In genomic region chr19:3982701-3983541, GRCh38 we compare ENCODE assay signal across 9 cellular contexts. TPM values are rescaled to one million over a fixed set of nuclear protein-coding genes. Genes with fewer than 3 reads are reported as not detected.
DNase-seq lines count a peak whose midpoint lies in the region; ATAC-seq and TF ChIP-seq lines count a peak whose summit lies in the region.
"Had no signal": no experiment of that assay in that cellular context is flagged by ENCODE, and none has a peak within 500 bp of the region (broad histone marks: within the 10 kb centered on the region; RNA-seq: fewer than 3 reads in every experiment).

No MANE protein-coding gene starts in this region.

- in situ Hi-C loops in GM13977 (cut with MboI; ENCODE audit: low pct_unique_long_range_greater_than_20kb, low sequenced_read_pairs, unreplicated experiment): no loop called here

- intact Hi-C loops in CD14-positive monocyte (cut with micrococcal nuclease): no loop called here
- intact Hi-C loops in MCF 10A (cut with micrococcal nuclease): no loop called here

- DNase-seq in CD14-positive monocyte (ENCODE audit: low spot score) (no peak), LoVo (ENCODE audit: low spot score) (peak; percentile 47), MCF 10A (ENCODE audit: unreplicated experiment) (peak; percentile 83), COR-L47 (lab: John Stamatoyannopoulos, UW) (no peak), GM13977 (ENCODE audit: low spot score) (no peak)

- peaks cover 56 to 64% of the 10 kb centered on the region in 2 donors for H3K36me3 Mint-ChIP-seq in CD14-positive monocyte
- H3K36me3 Mint-ChIP-seq in MCF 10A (ENCODE audit: insufficient read depth, unreplicated experiment): peaks cover 77% of the 10 kb centered on the region

- H3K9me3 Mint-ChIP-seq in CD14-positive monocyte (peaks cover 0 to 2% (median 0%) of the 10 kb centered on the region in 7 donors), MCF 10A (ENCODE audit: unreplicated experiment) (no peaks in the 10 kb centered on the region)

- peaks cover 8 to 43% of the 10 kb centered on the region in 2 donors for H3K4me1 ChIP-seq in muscle layer of duodenum (ENCODE audit: control insufficient read depth in 1 of 2, insufficient read depth in 2 of 2, low read length in 2 of 2)

- no peak for TF ChIP-seq CTCF in CD14-positive monocyte (IDR thresholded peaks at IDR 0.05)
- no peak for TF ChIP-seq CTCF in MCF 10A (IDR thresholded peaks at IDR 0.05; ENCODE audit: unreplicated experiment)
- no peak for TF ChIP-seq CTCF in GM13977 (IDR thresholded peaks at IDR 0.05; ENCODE audit: extremely low read depth, insufficient read depth, missing control alignments)

- H3K27me3 Mint-ChIP-seq in CD14-positive monocyte (ENCODE audit: low read depth in 3 of 3): no peaks in the 10 kb centered on the region
- H3K27me3 Mint-ChIP-seq in MCF 10A (ENCODE audit: insufficient read depth, unreplicated experiment): no peaks in the 10 kb centered on the region

- CTCF ChIA-PET in MCF 10A (lab: Yijun Ruan, JAX): interaction anchor here (1.3 kb wide), 1 partner anchor 7 kb away, joined by 3 read pairs; no protein-coding TSS in a partner anchor

- ATAC-seq in HG02610 (IDR thresholded peaks at IDR 0.05; ENCODE audit: unreplicated experiment): no peak
- ATAC-seq in GM21447 (IDR thresholded peaks at IDR 0.05; ENCODE audit: unreplicated experiment): no peak

- POLR2A ChIA-PET in MCF 10A (lab: Yijun Ruan, JAX): interaction anchor here (0.7 to 8.9 kb wide), 6 partner anchors 7 to 530 kb away, joined by 3 to 245 read pairs (median 4); partner anchors contain the start of genes DAPK3 and PIAS4

- H3K4me1 Mint-ChIP-seq in CD14-positive monocyte (peaks cover 37% of the 10 kb centered on the region), MCF 10A (ENCODE audit: insufficient read depth, unreplicated experiment) (peaks cover 29% of the 10 kb centered on the region)

- H3K27ac Mint-ChIP-seq in CD14-positive monocyte (peak overlapping the region in 6 of 7 donors; percentile 50 to 82 (median 60)), MCF 10A (ENCODE audit: low read depth, unreplicated experiment) (peak overlapping the region; percentile 90)

- no TSS peak for BruUV-seq in MCF 10A (replicated peaks; lab: Mats Ljungman, UMichigan)

- H3K9me3 ChIP-seq in muscle layer of duodenum (ENCODE audit: control insufficient read depth in 1 of 2, low read length in 2 of 2): no peaks in the 10 kb centered on the region

- peak overlapping the region; percentile 77 to 81 for H3K4me3 ChIP-seq in muscle layer of duodenum (ENCODE audit: low read depth in 1 of 2, low read length in 2 of 2)

- H3K4me3 Mint-ChIP-seq in CD14-positive monocyte (peak overlapping the region in 1 of 2 donors; percentile 96), MCF 10A (ENCODE audit: unreplicated experiment) (peak overlapping the region; percentile 95)

- H3K36me3 ChIP-seq in muscle layer of duodenum (ENCODE audit: control insufficient read depth in 1 of 2, insufficient read depth in 2 of 2, low read length in 2 of 2): peaks cover 58 to 60% of the 10 kb centered on the region in 2 donors

- no peaks in the 10 kb centered on the region for H3K27me3 ChIP-seq in muscle layer of duodenum (ENCODE audit: low read depth, low read length)

- peak overlapping the region; percentile 95 for H3K27ac ChIP-seq in muscle layer of duodenum (ENCODE audit: low read length)

RNA-seq across cellular contexts. Expression of gene EEF2, which starts 2.3 kb away (rescaled TPM):
- 100 to 1,000 TPM; 264 to 323 TPM for polyA plus RNA-seq in CD14-positive monocyte
- 2,296 and 3,126 TPM in 2 replicates for total RNA-seq in MCF 10A (2022)

RNA-seq across cellular contexts. Expression of gene DAPK3, which starts 12.0 kb away (rescaled TPM):
- 10 to 100 TPM; 13.7 to 21.8 TPM for polyA plus RNA-seq in CD14-positive monocyte
- 60.9 and 61.2 TPM in 2 replicates for total RNA-seq in MCF 10A (2022)

RNA-seq across cellular contexts. Expression of gene PIAS4, which starts 24.6 kb away (rescaled TPM):
- 1 to 10 TPM; 2.3 to 5.9 TPM for polyA plus RNA-seq in CD14-positive monocyte
- 15.1 and 31.4 TPM in 2 replicates for total RNA-seq in MCF 10A (2022)

RNA-seq across cellular contexts. Expression of gene NMRK2, which starts 50.1 kb away (rescaled TPM):
- polyA plus RNA-seq in CD14-positive monocyte: not detected
- total RNA-seq in MCF 10A (2022): not detected in 2 replicates
- total RNA-seq: mononuclear cell had no signal

Comparison
In these comparisons a context has a peak if more than half of its experiments do, and no peak if none do; other contexts are left out.
1. DNase-seq: peak in LoVo (single experiment) and MCF 10A (single experiment); none in CD14-positive monocyte (single experiment), COR-L47 (single experiment) and GM13977 (single experiment).